20 cellular contexts compared by ENCODE assay signal in genomic region chr11:122308286-122308685, GRCh38.
DNase-seq lines count a peak whose midpoint lies in the region; ATAC-seq, FAIRE-seq and TF ChIP-seq lines count a peak whose summit lies in the region.
"Had no signal": no experiment of that assay in that cellular context is flagged by ENCODE, and none has a peak within 500 bp of the region (broad histone marks: within the 10 kb centered on the region; RNA-seq: fewer than 3 reads in every experiment).

No MANE protein-coding gene starts in this region.

- H3K9ac ChIP-seq in kidney (ENCODE audit: low read length in 2 of 2): no peak overlapping the region
- no peak overlapping the region for H3K9ac ChIP-seq in MM.1S (ENCODE audit: low read length)
- H3K9ac ChIP-seq: BLaER1 treated with 17β-estradiol and CSF1 and Interleukin-3, amounts not matched to agents 10 nM and 100 nM had no signal

- H3F3A ChIP-seq in MM.1S (ENCODE audit: insufficient read depth, low read length): no peaks in the 10 kb centered on the region

- H4K20me1 ChIP-seq in MM.1S (ENCODE audit: insufficient read depth, low read length): no peaks in the 10 kb centered on the region
- H4K20me1 ChIP-seq: BLaER1 treated with 17β-estradiol and CSF1 and Interleukin-3, amounts not matched to agents 10 nM and 100 nM had no signal

- H3K79me2 ChIP-seq in MM.1S (ENCODE audit: low read length): no peaks in the 10 kb centered on the region

- no peaks in the 10 kb centered on the region for H3K36me3 ChIP-seq in kidney (ENCODE audit: control insufficient read depth in 1 of 2, insufficient read depth in 2 of 2, low read length in 2 of 2)
- no peaks in the 10 kb centered on the region for H3K36me3 ChIP-seq in MM.1S (replicated peaks; ENCODE audit: insufficient read depth, low read length)
- H3K36me3 ChIP-seq: BLaER1 treated with 17β-estradiol and CSF1 and Interleukin-3, amounts not matched to agents 10 nM and 100 nM; SJSA1 had no signal

- no peak overlapping the region for H2AFZ ChIP-seq in MM.1S (ENCODE audit: low read length)

- intact Hi-C loops in right cardiac atrium (cut with DNase I): no loop called here
- intact Hi-C loops in left cardiac atrium (cut with DNase I): loop anchor here in 1 of 2 donors (5.0 kb wide), 1 partner anchor 134 kb away; no protein-coding TSS in a partner anchor
- intact Hi-C loops in kidney (cut with DNase I): no loop called here

- H3K27ac ChIP-seq in right cardiac atrium (ENCODE audit: low read length): no peak overlapping the region
- no peak overlapping the region for H3K27ac ChIP-seq in kidney (ENCODE audit: low read depth in 2 of 2, low read length in 2 of 2)
- H3K27ac ChIP-seq in MM.1S (ENCODE audit: low read length): no peak overlapping the region
- H3K27ac ChIP-seq: BLaER1 treated with 17β-estradiol and CSF1 and Interleukin-3, amounts not matched to agents 10 nM and 100 nM; PC-9; SJSA1 had no signal

- H3K27me3 ChIP-seq in right cardiac atrium (ENCODE audit: control insufficient read depth, insufficient read depth): no peaks in the 10 kb centered on the region
- no peaks in the 10 kb centered on the region for H3K27me3 ChIP-seq in MM.1S (replicated peaks; ENCODE audit: insufficient read depth, low read length)
- H3K27me3 ChIP-seq: BLaER1 treated with 17β-estradiol and CSF1 and Interleukin-3, amounts not matched to agents 10 nM and 100 nM; SJSA1 had no signal

- no peak for FAIRE-seq in kidney (lab: Jason Lieb, UNC)
- FAIRE-seq: GM12892, GM18507, H1, K562 had no signal

- no peak overlapping the region for H3K4me2 ChIP-seq in MM.1S (ENCODE audit: low read depth, low read length)
- H3K4me2 ChIP-seq: BLaER1 treated with 17β-estradiol and CSF1 and Interleukin-3, amounts not matched to agents 10 nM and 100 nM had no signal

- ATAC-seq in right cardiac atrium: no peak
- ATAC-seq in left cardiac atrium: no peak
- ATAC-seq: CD8-positive, alpha-beta T cell; K562 had no signal

- H3K9me3 ChIP-seq in right cardiac atrium (ENCODE audit: control insufficient read depth, low read length) (no peaks in the 10 kb centered on the region), kidney (ENCODE audit: control insufficient read depth in 1 of 2, low read length in 2 of 2) (no peaks in the 10 kb centered on the region), MM.1S (replicated peaks; ENCODE audit: insufficient read depth, low read length) (no peaks in the 10 kb centered on the region)
- H3K9me3 ChIP-seq: BLaER1 treated with 17β-estradiol and CSF1 and Interleukin-3, amounts not matched to agents 10 nM and 100 nM; SJSA1 had no signal

- no peak for DNase-seq in right cardiac atrium
- no peak for DNase-seq in left cardiac atrium
- no peak for DNase-seq in fibroblast of the aortic adventitia (ENCODE audit: low read depth)
- peak; percentile 58 for DNase-seq in pons (ENCODE audit: low spot score)
- no peak for DNase-seq in kidney
- DNase-seq in MM.1S: no peak
- no peak for DNase-seq in NCI-H82 treated with DMSO at 0.1 percent for 48 hours (lab: John Stamatoyannopoulos, UW; ENCODE audit: unreplicated experiment)
- DNase-seq: Calu3; CD8-positive, alpha-beta T cell; NCI-H1105; NCI-H1694; NCI-H510A treated with DMSO at 0.1 percent for 48 hours; NCI-H82; PC-9 had no signal

- H3K9me2 ChIP-seq in MM.1S (replicated peaks; ENCODE audit: insufficient read depth, low read length): no peaks in the 10 kb centered on the region

- TF ChIP-seq CTCF in fibroblast of the aortic adventitia (IDR thresholded peaks at IDR 0.05; ENCODE audit: insufficient read depth, low read length): no peak
- TF ChIP-seq CTCF in kidney (IDR thresholded peaks at IDR 0.05; ENCODE audit: borderline replicate concordance, extremely low read depth, insufficient read depth): no peak
- TF ChIP-seq CTCF in MM.1S (IDR thresholded peaks at IDR 0.05; ENCODE audit: low read length): no peak

- WGBS in right cardiac atrium: 67% methylated on average over 4 of the region's 4 CpGs

- H3K4me1 ChIP-seq in right cardiac atrium (ENCODE audit: control insufficient read depth, insufficient read depth, low read length): peaks cover 1% of the 10 kb centered on the region
- no peaks in the 10 kb centered on the region for H3K4me1 ChIP-seq in kidney (ENCODE audit: control insufficient read depth in 1 of 2, insufficient read depth in 1 of 2, low read depth in 1 of 2, low read length in 2 of 2)
- no peaks in the 10 kb centered on the region for H3K4me1 ChIP-seq in MM.1S (ENCODE audit: low read length)
- H3K4me1 ChIP-seq: BLaER1 treated with 17β-estradiol and CSF1 and Interleukin-3, amounts not matched to agents 10 nM and 100 nM; SJSA1 had no signal

- H3K4me3 ChIP-seq in right cardiac atrium (ENCODE audit: low read length) (peak overlapping the region; percentile 36), fibroblast of the aortic adventitia (ENCODE audit: low read depth, low read length) (peak overlapping the region; percentile 49), kidney (ENCODE audit: low read length in 2 of 2) (no peak overlapping the region), MM.1S (ENCODE audit: low read length) (no peak overlapping the region)
- H3K4me3 ChIP-seq: BLaER1 treated with 17β-estradiol and CSF1 and Interleukin-3, amounts not matched to agents 10 nM and 100 nM; K562; PC-9; SJSA1 had no signal

Comparison
In these comparisons a context has a peak if more than half of its experiments do, and no peak if none do; other contexts are left out.
1. H3K4me3 ChIP-seq: peak in right cardiac atrium (single experiment) and fibroblast of the aortic adventitia (single experiment); none in kidney (0 of 2) and MM.1S (single experiment).